In the genomic region with DNA sequence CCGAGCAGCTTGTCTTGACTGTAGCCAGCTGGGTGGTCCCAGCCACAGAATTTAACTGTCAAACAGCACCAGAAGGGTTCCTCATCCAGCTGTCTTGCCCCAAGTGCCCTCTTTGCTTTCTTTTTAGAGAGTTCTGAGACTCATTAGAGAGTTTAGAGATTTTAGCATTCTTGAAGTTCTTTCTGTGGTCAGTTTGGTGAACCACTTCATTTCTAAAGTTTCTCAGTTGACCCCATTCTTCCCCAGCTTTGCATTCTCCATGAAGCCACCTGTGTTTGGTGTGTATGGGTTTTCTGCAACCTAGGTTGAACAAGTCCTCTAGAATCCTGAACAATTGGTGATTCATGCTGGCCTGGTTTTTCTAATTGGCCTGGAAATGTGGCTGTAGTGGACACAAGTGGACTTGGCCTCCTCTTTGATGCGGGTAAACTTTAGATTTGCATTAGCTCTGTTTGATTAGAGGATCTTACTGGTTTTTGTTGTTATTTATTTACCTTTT, we compare ENCODE assay signal across 8 cellular contexts. TPM values are rescaled to one million over a fixed set of nuclear protein-coding genes. Genes with fewer than 3 reads are reported as not detected.
DNase-seq lines count a peak whose midpoint lies in the region; ATAC-seq and TF ChIP-seq lines count a peak whose summit lies in the region.

No MANE protein-coding gene starts in this region.

- H3K4me1 ChIP-seq in ascending aorta = peaks cover 11 to 67% of the 10 kb centered on the region in 2 donors

- H3K36me3 ChIP-seq in ascending aorta = no peaks in the 10 kb centered on the region

- TF ChIP-seq CTCF in ascending aorta (IDR thresholded peaks at IDR 0.05) (no peak), dorsolateral prefrontal cortex (IDR thresholded peaks at IDR 0.05 in 54 of 56, conservative IDR thresholded peaks at IDR 0.05 in 2 of 56; ENCODE audit: low read depth in 1 of 56, partially characterized antibody in 56 of 56) (no peak)

- intact Hi-C loops in ascending aorta (cut with DNase I) (no loop called here), left cardiac atrium (cut with DNase I) (no loop called here), dorsolateral prefrontal cortex (cut with DNase I) (no loop called here)

- H3K9me3 ChIP-seq in ascending aorta = no peaks in the 10 kb centered on the region

- no peaks in the 10 kb centered on the region for H3K27me3 ChIP-seq in ascending aorta
- no peaks in the 10 kb centered on the region for H3K27me3 ChIP-seq in dorsolateral prefrontal cortex

- DNase-seq in A172 (ENCODE audit: low spot score) = peak; percentile 92
- DNase-seq in ascending aorta (ENCODE audit: low spot score in 2 of 2) = no peak
- peak; percentile 88 for DNase-seq in non-pigmented ciliary epithelial cell (ENCODE audit: low read depth)
- DNase-seq in left cardiac atrium = no peak
- no peak for DNase-seq in superior temporal gyrus (ENCODE audit: extremely low spot score)
- no peak for DNase-seq in dorsolateral prefrontal cortex

- H3K4me3 ChIP-seq in ascending aorta = no peak overlapping the region
- no peak overlapping the region for H3K4me3 ChIP-seq in dorsolateral prefrontal cortex

- peak overlapping the region; percentile 24 to 71 for H3K27ac ChIP-seq in ascending aorta
- H3K27ac ChIP-seq in dorsolateral prefrontal cortex = peak overlapping the region in 8 of 59 donors; percentile 1 to 46 (median 16)

- ATAC-seq in GM19328 (IDR thresholded peaks at IDR 0.05; ENCODE audit: unreplicated experiment) (peak; percentile 72), HG03175 (IDR thresholded peaks at IDR 0.05; ENCODE audit: unreplicated experiment) (peak; percentile 86), left cardiac atrium (no peak)

RNA-seq across cellular contexts. Expression of a gene that starts 33.7 kb away (rescaled TPM):
- 225 and 260 TPM in 2 replicates for total RNA-seq in A172 (2014; rRNA removed; shearing (Covaris generic))
- total RNA-seq in ascending aorta (144 TPM), left cardiac atrium (10 to 100 TPM; 28.0 to 94.4 TPM), dorsolateral prefrontal cortex (10 to 100 TPM; 29.4 to 98.8 (median 48.0) TPM)

Comparison
In these comparisons a context has a peak if more than half of its experiments do, and no peak if none do; other contexts are left out.
1. DNase-seq: peak in A172 (single experiment) and non-pigmented ciliary epithelial cell (single experiment); none in ascending aorta (0 of 2), left cardiac atrium (single experiment), superior temporal gyrus (single experiment) and dorsolateral prefrontal cortex (0 of 10).
2. ATAC-seq: peak in GM19328 (single experiment) and HG03175 (single experiment); none in left cardiac atrium (0 of 2).